In the genomic region with DNA sequence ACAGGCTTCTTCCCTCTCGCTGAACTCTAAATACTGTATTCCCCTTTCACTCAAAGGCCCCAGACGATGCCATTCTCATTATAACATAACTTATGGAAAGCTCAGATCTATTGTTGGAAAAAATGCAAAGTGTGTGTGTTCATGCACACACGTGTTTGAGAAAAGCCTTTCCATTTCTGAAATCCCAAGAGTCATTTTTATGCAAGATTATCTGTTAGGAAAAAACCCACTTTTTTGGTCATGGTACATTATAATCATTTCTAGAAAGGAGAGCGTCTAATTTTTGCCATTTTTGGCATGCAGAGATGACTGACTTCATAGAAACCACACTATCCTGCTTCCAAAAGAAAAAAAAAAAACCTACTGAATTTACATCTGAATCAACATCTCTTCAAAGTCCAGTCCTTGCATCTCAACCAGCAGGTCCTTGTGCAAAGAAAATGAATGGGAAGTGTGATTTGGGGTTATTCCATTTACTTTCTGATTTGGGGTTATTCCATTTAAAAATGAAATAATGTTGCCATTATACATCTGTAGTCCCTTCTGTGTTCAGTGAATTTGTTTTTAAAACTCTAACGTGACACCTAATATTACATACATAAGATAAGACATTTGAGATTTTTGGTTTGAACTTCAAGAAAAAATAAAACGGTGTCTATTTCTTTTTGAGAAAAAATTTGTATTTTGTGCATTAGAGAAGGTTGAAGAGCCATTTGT, we compare ENCODE assay signal across 21 cellular contexts.
A peak's percentile ranks its signal among the peaks of the same experiment; 100 is the strongest.
DNase-seq lines count a peak whose midpoint lies in the region; ATAC-seq lines count a peak whose summit lies in the region.
"Had no signal": no experiment of that assay in that cellular context is flagged by ENCODE, and none has a peak within 500 bp of the region (broad histone marks: within the 10 kb centered on the region; RNA-seq: fewer than 3 reads in every experiment).

No MANE protein-coding gene starts in this region.

- H3K27me3 Mint-ChIP-seq in activated T-cell treated with anti-CD3 and anti-CD28 coated beads, Interleukin-2, amount 50 U/mL, for 24 hours, result no peaks in the 10 kb centered on the region
- H3K27me3 Mint-ChIP-seq in activated T-cell treated with anti-CD3 and anti-CD28 coated beads, Interleukin-2, amount 50 U/mL, for 4 hours (ENCODE audit: low read depth), result no peaks in the 10 kb centered on the region
- H3K27me3 Mint-ChIP-seq in activated CD8-positive, alpha-beta T cell treated with anti-CD3 and anti-CD28 coated beads, Interleukin-2, amount 10 ng/mL, durations not matched to agents 7 days and 5 days (ENCODE audit: low read depth), result no peaks in the 10 kb centered on the region
- no peaks in the 10 kb centered on the region for H3K27me3 Mint-ChIP-seq in stimulated activated naive B cell treated with anti-CD40 and anti-IgM and Interleukin-4, amounts not matched to agents 10 μg/mL and 1 μg/mL and 100 μg/mL, for 72 hours

- peaks cover 61% of the 10 kb centered on the region for H3K4me1 Mint-ChIP-seq in activated T-cell treated with anti-CD3 and anti-CD28 coated beads, Interleukin-2, amount 50 U/mL, for 24 hours (ENCODE audit: low read depth)
- H3K4me1 Mint-ChIP-seq in activated T-cell treated with anti-CD3 and anti-CD28 coated beads, Interleukin-2, amount 50 U/mL, for 4 hours (ENCODE audit: low read depth), result peaks cover 36% of the 10 kb centered on the region
- H3K4me1 Mint-ChIP-seq in activated CD8-positive, alpha-beta T cell treated with anti-CD3 and anti-CD28 coated beads, Interleukin-2, amount 10 ng/mL, durations not matched to agents 7 days and 5 days (ENCODE audit: low read depth), result peaks cover 46% of the 10 kb centered on the region
- H3K4me1 Mint-ChIP-seq in stimulated activated naive B cell treated with anti-CD40 and anti-IgM and Interleukin-4, amounts not matched to agents 10 μg/mL and 1 μg/mL and 100 μg/mL, for 72 hours, result peaks cover 39 to 74% of the 10 kb centered on the region in 2 donors

- POLR2A ChIA-PET in activated CD8-positive, alpha-beta T cell treated with anti-CD3 and anti-CD28 coated beads, Interleukin-2, amount 10 ng/mL, durations not matched to agents 7 days and 5 days (lab: Charles Lee), result interaction anchor here (0.6 kb wide), 1 partner anchor 34 kb away, joined by 3 read pairs; no protein-coding TSS in a partner anchor

- peak overlapping the region; percentile 89 for H3K27ac Mint-ChIP-seq in activated T-cell treated with anti-CD3 and anti-CD28 coated beads, Interleukin-2, amount 50 U/mL, for 24 hours
- peak overlapping the region; percentile 26 for H3K27ac Mint-ChIP-seq in activated CD8-positive, alpha-beta T cell treated with anti-CD3 and anti-CD28 coated beads, Interleukin-2, amount 10 ng/mL, durations not matched to agents 7 days and 5 days
- peak overlapping the region; percentile 96 for H3K27ac Mint-ChIP-seq in stimulated activated naive B cell treated with anti-CD40 and anti-IgM and Interleukin-4, amounts not matched to agents 10 μg/mL and 1 μg/mL and 100 μg/mL, for 72 hours

- no peak for DNase-seq in activated T-cell treated with anti-CD3 and anti-CD28 coated beads, Interleukin-2, amount 50 U/mL, for 24 hours
- DNase-seq in activated T-cell treated with anti-CD3 and anti-CD28 coated beads, Interleukin-2, amount 50 U/mL, for 4 hours, result no peak
- no peak for DNase-seq in activated CD8-positive, alpha-beta T cell treated with anti-CD3 and anti-CD28 coated beads, Interleukin-2, amount 10 ng/mL, durations not matched to agents 7 days and 5 days
- DNase-seq in fibroblast of peridontal ligament (ENCODE audit: extremely low read depth), result peak; percentile 85
- no peak for DNase-seq in stimulated activated naive B cell treated with anti-CD40 and anti-IgM and Interleukin-4, amounts not matched to agents 10 μg/mL and 1 μg/mL and 100 μg/mL, for 72 hours
- no peak for DNase-seq in NCI-H2171 (lab: John Stamatoyannopoulos, UW)
- DNase-seq: activated CD4-positive, alpha-beta T cell treated with anti-CD3 and anti-CD28 coated beads for 48 hours; activated T-cell treated with anti-CD3 and anti-CD28 coated beads for 4 hours; adrenal gland; lower lobe of right lung; MV-4-11; NCI-H187 treated with DMSO at 0.1 percent for 48 hours; NCI-H2227 treated with DMSO at 0.1 percent for 48 hours; NCI-H774; nucleus accumbens; stimulated activated CD8-positive, alpha-beta memory T cell treated with anti-CD3 and anti-CD28 coated beads, Interleukin-4, amount 100 ng/mL, for 48 hours; SW 1271; testis had no signal

- no peak for ATAC-seq in activated T-cell treated with anti-CD3 and anti-CD28 coated beads, Interleukin-2, amount 50 U/mL, for 4 hours
- ATAC-seq in activated CD8-positive, alpha-beta T cell treated with anti-CD3 and anti-CD28 coated beads, Interleukin-2, amount 10 ng/mL, durations not matched to agents 7 days and 5 days, result no peak
- ATAC-seq in stimulated activated naive B cell treated with anti-CD40 and anti-IgM and Interleukin-4, amounts not matched to agents 10 μg/mL and 1 μg/mL and 100 μg/mL, for 72 hours (replicated peaks), result peak; percentile 79 to 81
- ATAC-seq in HG02588 (IDR thresholded peaks at IDR 0.05; ENCODE audit: unreplicated experiment) (no peak), HG03432 (IDR thresholded peaks at IDR 0.05; ENCODE audit: unreplicated experiment) (no peak)
- ATAC-seq: A549, lower lobe of right lung had no signal

- H3K9me3 Mint-ChIP-seq in activated T-cell treated with anti-CD3 and anti-CD28 coated beads, Interleukin-2, amount 50 U/mL, for 24 hours, result no peaks in the 10 kb centered on the region
- no peaks in the 10 kb centered on the region for H3K9me3 Mint-ChIP-seq in activated T-cell treated with anti-CD3 and anti-CD28 coated beads, Interleukin-2, amount 50 U/mL, for 4 hours
- no peaks in the 10 kb centered on the region for H3K9me3 Mint-ChIP-seq in activated CD8-positive, alpha-beta T cell treated with anti-CD3 and anti-CD28 coated beads, Interleukin-2, amount 10 ng/mL, durations not matched to agents 7 days and 5 days (ENCODE audit: insufficient read depth)
- no peaks in the 10 kb centered on the region for H3K9me3 Mint-ChIP-seq in stimulated activated naive B cell treated with anti-CD40 and anti-IgM and Interleukin-4, amounts not matched to agents 10 μg/mL and 1 μg/mL and 100 μg/mL, for 72 hours

- peak overlapping the region; percentile 2 for H3K4me3 Mint-ChIP-seq in activated T-cell treated with anti-CD3 and anti-CD28 coated beads, Interleukin-2, amount 50 U/mL, for 24 hours
- H3K4me3 Mint-ChIP-seq in activated T-cell treated with anti-CD3 and anti-CD28 coated beads, Interleukin-2, amount 50 U/mL, for 4 hours, result no peak overlapping the region
- H3K4me3 Mint-ChIP-seq in activated CD8-positive, alpha-beta T cell treated with anti-CD3 and anti-CD28 coated beads, Interleukin-2, amount 10 ng/mL, durations not matched to agents 7 days and 5 days, result no peak overlapping the region
- H3K4me3 Mint-ChIP-seq in stimulated activated naive B cell treated with anti-CD40 and anti-IgM and Interleukin-4, amounts not matched to agents 10 μg/mL and 1 μg/mL and 100 μg/mL, for 72 hours, result peak overlapping the region; percentile 35 to 37

- peaks cover 58% of the 10 kb centered on the region for H3K36me3 Mint-ChIP-seq in activated T-cell treated with anti-CD3 and anti-CD28 coated beads, Interleukin-2, amount 50 U/mL, for 24 hours (ENCODE audit: low read depth)
- peaks cover 28% of the 10 kb centered on the region for H3K36me3 Mint-ChIP-seq in activated T-cell treated with anti-CD3 and anti-CD28 coated beads, Interleukin-2, amount 50 U/mL, for 4 hours (ENCODE audit: insufficient read depth)
- peaks cover 47% of the 10 kb centered on the region for H3K36me3 Mint-ChIP-seq in activated CD8-positive, alpha-beta T cell treated with anti-CD3 and anti-CD28 coated beads, Interleukin-2, amount 10 ng/mL, durations not matched to agents 7 days and 5 days (ENCODE audit: low read depth)
- peaks cover 28 to 59% of the 10 kb centered on the region in 2 donors for H3K36me3 Mint-ChIP-seq in stimulated activated naive B cell treated with anti-CD40 and anti-IgM and Interleukin-4, amounts not matched to agents 10 μg/mL and 1 μg/mL and 100 μg/mL, for 72 hours

- CTCF ChIA-PET in activated CD8-positive, alpha-beta T cell treated with anti-CD3 and anti-CD28 coated beads, Interleukin-2, amount 10 ng/mL, durations not matched to agents 7 days and 5 days (lab: Charles Lee), result no interaction called here

Comparison
In these comparisons a context has a peak if more than half of its experiments do, and no peak if none do; other contexts are left out.
1. H3K4me3 Mint-ChIP-seq: peak in activated T-cell treated with anti-CD3 and anti-CD28 coated beads, Interleukin-2, amount 50 U/mL, for 24 hours (single experiment) and stimulated activated naive B cell treated with anti-CD40 and anti-IgM and Interleukin-4, amounts not matched to agents 10 μg/mL and 1 μg/mL and 100 μg/mL, for 72 hours (2 of 2); none in activated T-cell treated with anti-CD3 and anti-CD28 coated beads, Interleukin-2, amount 50 U/mL, for 4 hours (single experiment) and activated CD8-positive, alpha-beta T cell treated with anti-CD3 and anti-CD28 coated beads, Interleukin-2, amount 10 ng/mL, durations not matched to agents 7 days and 5 days (single experiment).
2. H3K27ac Mint-ChIP-seq: peak in every context shown above with its lines; median percentile 96 in stimulated activated naive B cell treated with anti-CD40 and anti-IgM and Interleukin-4, amounts not matched to agents 10 μg/mL and 1 μg/mL and 100 μg/mL, for 72 hours; 89 in activated T-cell treated with anti-CD3 and anti-CD28 coated beads, Interleukin-2, amount 50 U/mL, for 24 hours; 26 in activated CD8-positive, alpha-beta T cell treated with anti-CD3 and anti-CD28 coated beads, Interleukin-2, amount 10 ng/mL, durations not matched to agents 7 days and 5 days.
3. ATAC-seq: peak in stimulated activated naive B cell treated with anti-CD40 and anti-IgM and Interleukin-4, amounts not matched to agents 10 μg/mL and 1 μg/mL and 100 μg/mL, for 72 hours (2 of 2); none in activated T-cell treated with anti-CD3 and anti-CD28 coated beads, Interleukin-2, amount 50 U/mL, for 4 hours (0 of 2), activated CD8-positive, alpha-beta T cell treated with anti-CD3 and anti-CD28 coated beads, Interleukin-2, amount 10 ng/mL, durations not matched to agents 7 days and 5 days (single experiment), HG02588 (single experiment) and HG03432 (single experiment).